Comparison of ENCODE assay signal across 9 cellular contexts in the genomic region with DNA sequence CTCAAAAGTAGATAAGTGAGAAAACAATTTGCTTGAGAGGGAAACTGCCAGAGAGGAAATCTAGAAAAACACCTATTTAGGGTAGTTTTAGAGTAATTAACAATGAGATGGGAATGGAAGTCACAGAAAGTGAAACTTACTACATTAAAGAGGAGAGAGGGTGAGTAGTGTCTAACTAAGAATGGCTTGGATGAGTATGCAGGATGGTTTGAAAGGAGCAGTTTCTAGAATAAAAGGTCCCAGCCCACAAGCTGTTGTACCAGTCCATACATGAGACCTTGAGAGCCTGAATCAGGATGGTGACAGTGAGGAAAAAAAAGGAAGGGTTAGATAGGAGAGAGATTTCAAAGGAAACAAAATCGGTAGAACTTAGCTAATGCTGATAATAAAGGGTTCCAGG. TPM values are rescaled to one million over a fixed set of nuclear protein-coding genes. Genes with fewer than 3 reads are reported as not detected.
DNase-seq lines count a peak whose midpoint lies in the region; ATAC-seq and TF ChIP-seq lines count a peak whose summit lies in the region.
"Had no signal": no experiment of that assay in that cellular context is flagged by ENCODE, and none has a peak within 500 bp of the region (broad histone marks: within the 10 kb centered on the region; RNA-seq: fewer than 3 reads in every experiment).

No MANE protein-coding gene starts in this region.

- H3K4me3 Mint-ChIP-seq in GM23338 (peak overlapping the region; percentile 100), endodermal cell (peak overlapping the region; percentile 97)

- H2AFZ ChIP-seq in GM23338, result no peak overlapping the region

- H3K27me3 ChIP-seq in GM23338 (ENCODE audit: insufficient read depth) (no peaks in the 10 kb centered on the region), Panc1 (ENCODE audit: control insufficient read depth, insufficient read depth, low read length) (no peaks in the 10 kb centered on the region), endodermal cell (ENCODE audit: control insufficient read depth, insufficient read depth, low read length, poor library complexity, severe bottlenecking) (no peaks in the 10 kb centered on the region), psoas muscle (ENCODE audit: insufficient read depth in 3 of 3, low read length in 2 of 3) (no peaks in the 10 kb centered on the region)

- WGBS in endodermal cell (ENCODE audit: insufficient coverage in 1 of 2, insufficient read length in 1 of 2), 2 experiments, result 82 to 86% methylated on average over 1 of the region's 1 CpG
- 60 to 72% (median 62%) methylated on average over 1 of the region's 1 CpG for WGBS in psoas muscle, 3 donors

- ATAC-seq in GM23338, result no peak
- no peak for ATAC-seq in Panc1
- ATAC-seq in psoas muscle, result no peak
- no peak for ATAC-seq in HG03135 (IDR thresholded peaks at IDR 0.05; ENCODE audit: unreplicated experiment)
- ATAC-seq in left colon, result no peak

- H3K36me3 ChIP-seq in GM23338 (ENCODE audit: insufficient read depth), result peaks cover 23% of the 10 kb centered on the region; the same call in 1 of the 2 replicates
- peaks cover 19% of the 10 kb centered on the region for H3K36me3 ChIP-seq in Panc1 (ENCODE audit: control insufficient read depth, insufficient read depth, low read length)
- H3K36me3 ChIP-seq in endodermal cell (ENCODE audit: control insufficient read depth, insufficient read depth, low read length), result peaks cover 46% of the 10 kb centered on the region
- H3K36me3 ChIP-seq in psoas muscle (ENCODE audit: insufficient read depth in 1 of 2, low read depth in 1 of 2), result peaks cover 8 to 46% of the 10 kb centered on the region in 2 donors

- peak overlapping the region; percentile 92 for H3K9ac ChIP-seq in endodermal cell (ENCODE audit: extremely low read depth, low read length, poor library complexity, severe bottlenecking)

- H3K27ac Mint-ChIP-seq in GM23338 (peak overlapping the region; percentile 50), endodermal cell (peak overlapping the region; percentile 99)

- H3K79me2 ChIP-seq in GM23338 (replicated peaks; ENCODE audit: insufficient read depth), result peaks cover 58% of the 10 kb centered on the region

- CTCF ChIA-PET in Panc1 (lab: Charles Lee), result no interaction called here

- BruUV-seq in Panc1 (replicated peaks; lab: Mats Ljungman, UMichigan), result no TSS peak

- H3K9me3 ChIP-seq in Panc1 (ENCODE audit: control insufficient read depth, insufficient read depth, low read depth, low read length), result no peaks in the 10 kb centered on the region
- no peaks in the 10 kb centered on the region for H3K9me3 ChIP-seq in endodermal cell (ENCODE audit: control insufficient read depth, low read length)
- H3K9me3 ChIP-seq in psoas muscle, result no peaks in the 10 kb centered on the region

- H4K20me1 ChIP-seq in GM23338 (replicated peaks; ENCODE audit: insufficient read depth), result peaks cover 7% of the 10 kb centered on the region

- peak overlapping the region; percentile 98 for H3K4me2 ChIP-seq in GM23338

- H3K9me2 ChIP-seq in GM23338 (ENCODE audit: insufficient read depth), result no peaks in the 10 kb centered on the region

- no peak overlapping the region; the same call in 1 of the 2 replicates for H3K27ac ChIP-seq in GM23338 (ENCODE audit: low read depth)
- H3K27ac ChIP-seq in Panc1 (ENCODE audit: low read length), result peak overlapping the region; percentile 92; the same call in 1 of the 2 replicates
- H3K27ac ChIP-seq in endodermal cell (ENCODE audit: low read depth, low read length), result no peak overlapping the region
- H3K27ac ChIP-seq in psoas muscle, result no peak overlapping the region

- H3K36me3 Mint-ChIP-seq in GM23338 (ENCODE audit: low read depth), result peaks cover 58% of the 10 kb centered on the region
- peaks cover 47% of the 10 kb centered on the region for H3K36me3 Mint-ChIP-seq in endodermal cell (ENCODE audit: low read depth)

- H3K27me3 Mint-ChIP-seq in GM23338 (ENCODE audit: insufficient read depth, low read depth, poor library complexity) (peaks cover 23% of the 10 kb centered on the region), endodermal cell (ENCODE audit: insufficient read depth) (no peaks in the 10 kb centered on the region)

- TF ChIP-seq CTCF in GM23338 (conservative IDR thresholded peaks at IDR 0.05; ENCODE audit: low read depth in 2 of 2) (no peak), Panc1 (IDR thresholded peaks at IDR 0.05) (no peak), endodermal cell (conservative IDR thresholded peaks at IDR 0.05) (no peak), psoas muscle (IDR thresholded peaks at IDR 0.05) (no peak)

- POLR2A ChIA-PET in Panc1 (lab: Charles Lee), result interaction anchor here (0.7 kb wide), 1 partner anchor 1025 kb away, joined by 3 read pairs; no protein-coding TSS in a partner anchor

- H3K4me3 ChIP-seq in GM23338 (peak overlapping the region; percentile 62), Panc1 (ENCODE audit: low read depth in 2 of 2, low read length in 2 of 2) (peak overlapping the region; percentile 97 to 99), endodermal cell (ENCODE audit: low read length) (peak overlapping the region; percentile 97), psoas muscle (peak overlapping the region; percentile 92)

- H3K4me1 ChIP-seq in GM23338 (ENCODE audit: insufficient read depth), result peaks cover 11% of the 10 kb centered on the region; the same call in 1 of the 2 replicates
- peaks cover 5% of the 10 kb centered on the region; the same call in 1 of the 2 replicates for H3K4me1 ChIP-seq in Panc1 (ENCODE audit: control insufficient read depth, insufficient read depth, low read length)
- no peaks in the 10 kb centered on the region for H3K4me1 ChIP-seq in endodermal cell (ENCODE audit: control insufficient read depth, insufficient read depth, low read length)
- H3K4me1 ChIP-seq in psoas muscle, result peaks cover 10% of the 10 kb centered on the region

- DNase-seq in GM23338 (ENCODE audit: low spot score), result no peak
- no peak for DNase-seq in Panc1 (ENCODE audit: low read depth, low spot score)
- DNase-seq in endodermal cell, result no peak
- no peak for DNase-seq in psoas muscle
- DNase-seq in NCI-H1417 (lab: John Stamatoyannopoulos, UW), result no peak
- no peak for DNase-seq in left colon
- DNase-seq: cerebellar nuclear complex, NCI-H187 treated with DMSO at 0.1 percent for 48 hours had no signal

- in situ Hi-C loops in Panc1 (cut with HindIII; ENCODE audit: low pct_unique_long_range_greater_than_20kb, low sequenced_read_pairs), result no loop called here

- intact Hi-C loops in Panc1 (cut with micrococcal nuclease; ENCODE audit: unreplicated experiment) (loop anchor here (10.0 kb wide), 1 partner anchor 392 kb away; no protein-coding TSS in a partner anchor), psoas muscle (cut with DNase I) (loop anchor here (2.0 to 10.0 kb wide), 4 partner anchors 88 to 390 kb away; partner anchors contain the start of gene CASP6 (in 1 of the 2)), left colon (cut with DNase I, micrococcal nuclease) (loop anchor here in 1 of 2 donors (10.0 kb wide), 1 partner anchor 112 kb away; the partner anchor contains the start of gene CASP6)

- H3K9me3 Mint-ChIP-seq in GM23338 (no peaks in the 10 kb centered on the region; the same call in 2 of the 3 replicates), endodermal cell (no peaks in the 10 kb centered on the region)

- 0 out of 2 replicates have a peak, but pooled peaks cover 6% of the 10 kb centered on the region for H3F3A ChIP-seq in GM23338 (replicated peaks; ENCODE audit: low read depth)

- H3K4me1 Mint-ChIP-seq in GM23338 (peaks cover 16% of the 10 kb centered on the region), endodermal cell (peaks cover 27% of the 10 kb centered on the region)

TF ChIP-seq in GM23338, 12 proteins besides CTCF, POLR2A, EP300 and RAD21 (continues in another document):
- TF ChIP-seq POLR2AphosphoS5 (IDR thresholded peaks at IDR 0.05; ENCODE audit: low read depth), result no peak
- TF ChIP-seq ZNF331 (CRISPR knock-in tag; IDR thresholded peaks at IDR 0.05; ENCODE audit: low read depth), result no peak
- TF ChIP-seq ZNF114 (CRISPR knock-in tag; IDR thresholded peaks at IDR 0.05), result no peak
- TF ChIP-seq JUNB (IDR thresholded peaks at IDR 0.05; ENCODE audit: unreplicated experiment), result no peak

RNA-seq across cellular contexts. Expression of gene GAR1, which starts 1.3 kb away (rescaled TPM):
- total RNA-seq in GM23338 (2014; rRNA removed; shearing (Covaris generic)), result 13.8 and 19.5 TPM in 2 replicates
- polyA plus RNA-seq in GM23338 (2016; fragmentation: Nextera tagmentation; extraction: Ambion mirVana), result 98.7 and 106 TPM in 2 replicates
- total RNA-seq in Panc1 (2021; ENCODE audit: unreplicated experiment), result 23.6 TPM
- polyA plus RNA-seq in Panc1 (2012; ENCODE audit: insufficient read length), result 32.3 TPM
- 10 to 100 TPM; 33.3 to 35.3 TPM for total RNA-seq in endodermal cell
- polyA plus RNA-seq in endodermal cell (2013, experiment 1 of 2), result 38.8 TPM
- 34.7 TPM for polyA plus RNA-seq in endodermal cell (2013, experiment 2 of 2)
- total RNA-seq in psoas muscle, result 10 to 100 TPM in 3 of 4 donors, 1 to 10 TPM in 1; 7.7 to 17.9 (median 11.3) TPM
- 10 to 100 TPM; 14.4 to 54.5 (median 26.0) TPM for polyA plus RNA-seq in psoas muscle
- 10 to 100 TPM; 12.8 to 17.0 TPM for total RNA-seq in left colon

RNA-seq across cellular contexts. Expression of gene RRH, which starts 10.9 kb away (rescaled TPM):
- not detected in 2 replicates for total RNA-seq in GM23338 (2014; rRNA removed; shearing (Covaris generic))
- polyA plus RNA-seq in GM23338 (2016; fragmentation: Nextera tagmentation; extraction: Ambion mirVana) (not detected in 2 replicates), psoas muscle (under 1 TPM in 2 of 3 donors, not detected in 1; 0.03 to 0.09 TPM)
- total RNA-seq in Panc1 (2021; ENCODE audit: unreplicated experiment) (0.15 TPM), endodermal cell (under 1 TPM in 1 of 2 donors, not detected in 1; 0.18 TPM), psoas muscle (under 1 TPM in 2 of 4 donors, not detected in 2; 0.15 to 0.36 TPM), left colon (not detected)
- not detected for polyA plus RNA-seq in Panc1 (2012; ENCODE audit: insufficient read length)
- polyA plus RNA-seq in endodermal cell (2013, experiment 1 of 2), result not detected
- polyA plus RNA-seq in endodermal cell (2013, experiment 2 of 2), result not detected

RNA-seq across cellular contexts. Expression of gene CFI, which starts 15.1 kb away (rescaled TPM):
- total RNA-seq in GM23338 (2014; rRNA removed; shearing (Covaris generic)), result not detected in 2 replicates
- polyA plus RNA-seq in GM23338 (2016; fragmentation: Nextera tagmentation; extraction: Ambion mirVana) (not detected in 2 replicates), psoas muscle (1 to 10 TPM; 2.9 to 5.7 (median 4.7) TPM)
- total RNA-seq in Panc1 (2021; ENCODE audit: unreplicated experiment) (0.33 TPM), endodermal cell (not detected), psoas muscle (1 to 10 TPM; 3.5 to 6.1 (median 4.3) TPM), left colon (1 to 10 TPM; 3.4 to 4.0 TPM)
- polyA plus RNA-seq in Panc1 (2012; ENCODE audit: insufficient read length), result not detected
- 0.25 TPM for polyA plus RNA-seq in endodermal cell (2013, experiment 1 of 2)
- polyA plus RNA-seq in endodermal cell (2013, experiment 2 of 2), result 0.62 TPM

RNA-seq across cellular contexts. Expression of gene LRIT3, which starts 31.0 kb away (rescaled TPM):
- total RNA-seq in GM23338 (2014; rRNA removed; shearing (Covaris generic)), result 0.14 and 0.43 TPM in 2 replicates
- polyA plus RNA-seq in GM23338 (2016; fragmentation: Nextera tagmentation; extraction: Ambion mirVana), result not detected in 2 replicates
- 0.05 TPM for total RNA-seq in Panc1 (2021; ENCODE audit: unreplicated experiment)
- polyA plus RNA-seq in Panc1 (2012; ENCODE audit: insufficient read length), result not detected
- total RNA-seq in endodermal cell, result 1 to 10 TPM; 1.5 to 3.1 TPM
- 0.21 TPM for polyA plus RNA-seq in endodermal cell (2013, experiment 1 of 2)
- 0.25 TPM for polyA plus RNA-seq in endodermal cell (2013, experiment 2 of 2)
- total RNA-seq in psoas muscle, result under 1 TPM in 3 of 4 donors, not detected in 1; 0.06 to 0.08 (median 0.08) TPM
- under 1 TPM; 0.03 to 0.06 (median 0.03) TPM for polyA plus RNA-seq in psoas muscle
- total RNA-seq in left colon, result under 1 TPM in 1 of 2 donors, not detected in 1; 0.08 TPM
